In the genomic region with DNA sequence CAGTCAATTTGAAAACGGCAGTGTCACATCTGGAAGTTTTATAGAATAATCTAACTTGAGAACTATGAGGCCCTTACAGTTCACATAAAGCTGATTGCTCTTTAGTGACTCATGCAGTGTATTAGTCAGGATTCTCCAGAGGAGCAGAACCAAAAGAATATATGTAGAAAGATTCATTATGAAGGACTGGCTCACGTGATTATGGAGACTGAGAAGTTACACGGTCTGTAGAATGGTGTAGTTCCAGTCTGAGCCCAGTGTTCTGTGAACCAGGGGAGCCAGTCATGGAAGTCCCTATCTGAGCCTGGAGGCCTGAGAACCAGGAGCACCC, we compare ENCODE assay signal across 10 cellular contexts. TPM values are rescaled to one million over a fixed set of nuclear protein-coding genes. Genes with fewer than 3 reads are reported as not detected.
DNase-seq lines count a peak whose midpoint lies in the region; ATAC-seq and TF ChIP-seq lines count a peak whose summit lies in the region.
"Had no signal": no experiment of that assay in that cellular context is flagged by ENCODE, and none has a peak within 500 bp of the region (broad histone marks: within the 10 kb centered on the region; RNA-seq: fewer than 3 reads in every experiment).

No MANE protein-coding gene starts in this region.

- POLR2A ChIA-PET in HEK293 (lab: Yijun Ruan, JAX): no interaction called here

- ATAC-seq in GM18868 (IDR thresholded peaks at IDR 0.05; ENCODE audit: unreplicated experiment): no peak

- CTCF ChIA-PET in HEK293 (lab: Yijun Ruan, JAX): interaction anchor here (0.5 kb wide), 1 partner anchor 59 kb away, joined by 3 read pairs; no protein-coding TSS in a partner anchor

- TF ChIP-seq CTCF in HEK293 (tag by site-specific recombination; IDR thresholded peaks at IDR 0.05): no peak

- in situ Hi-C loops in ACHN (cut with HindIII; ENCODE audit: low pct_ligation_motif_present, low pct_unique_long_range_greater_than_20kb, low sequenced_read_pairs): no loop called here

- H3K4me1 ChIP-seq in HEK293 (ENCODE audit: control insufficient read depth, insufficient read depth, low read length): peaks cover 5% of the 10 kb centered on the region; the same call in 1 of the 2 replicates

- no peak overlapping the region for H3K27ac ChIP-seq in HEK293 (ENCODE audit: extremely low read depth, low read depth, low read length)
- H3K27ac ChIP-seq: right atrium auricular region had no signal

- H3K27ac Mint-ChIP-seq in activated T-helper 1 cell treated with anti-CD3 and anti-CD28 coated beads, Interleukin-12 subunit alpha, Interleukin-12 subunit beta, Interleukin-2, Interleukin-4 antibody, amounts not matched to agents 30 ng/mL and 10 ng/mL and 1 ng/mL, durations not matched to agents 14 hours and 24 hours and 36 hours: peak overlapping the region; percentile 43

- H3K36me3 Mint-ChIP-seq in activated T-helper 1 cell treated with anti-CD3 and anti-CD28 coated beads, Interleukin-12 subunit alpha, Interleukin-12 subunit beta, Interleukin-2, Interleukin-4 antibody, amounts not matched to agents 30 ng/mL and 10 ng/mL and 1 ng/mL, durations not matched to agents 14 hours and 24 hours and 36 hours (ENCODE audit: low read depth): peaks cover 19% of the 10 kb centered on the region

- H3K9me3 Mint-ChIP-seq in activated T-helper 1 cell treated with anti-CD3 and anti-CD28 coated beads, Interleukin-12 subunit alpha, Interleukin-12 subunit beta, Interleukin-2, Interleukin-4 antibody, amounts not matched to agents 30 ng/mL and 10 ng/mL and 1 ng/mL, durations not matched to agents 14 hours and 24 hours and 36 hours: no peaks in the 10 kb centered on the region

- H3K4me3 Mint-ChIP-seq in activated T-helper 1 cell treated with anti-CD3 and anti-CD28 coated beads, Interleukin-12 subunit alpha, Interleukin-12 subunit beta, Interleukin-2, Interleukin-4 antibody, amounts not matched to agents 30 ng/mL and 10 ng/mL and 1 ng/mL, durations not matched to agents 14 hours and 24 hours and 36 hours: no peak overlapping the region

- DNase-seq in ACHN: peak; percentile 83
- no peak for DNase-seq in activated T-helper 1 cell treated with anti-CD3 and anti-CD28 coated beads, Interleukin-12 subunit alpha, Interleukin-12 subunit beta, Interleukin-2, Interleukin-4 antibody, amounts not matched to agents 30 ng/mL and 10 ng/mL and 1 ng/mL, durations not matched to agents 14 hours and 24 hours and 36 hours (ENCODE audit: low spot score)
- DNase-seq in hepatic stellate cell (ENCODE audit: low spot score): peak; percentile 62
- no peak for DNase-seq in NCI-H146 (lab: John Stamatoyannopoulos, UW)
- DNase-seq in NCI-H2081 (lab: John Stamatoyannopoulos, UW): no peak
- no peak for DNase-seq in NCI-H1417 treated with DMSO at 0.1 percent for 48 hours (lab: John Stamatoyannopoulos, UW)
- DNase-seq: DMS79 treated with DMSO at 0.1 percent for 48 hours had no signal

- H3K36me3 ChIP-seq in HEK293 (ENCODE audit: control insufficient read depth in 2 of 2, insufficient read depth in 1 of 2, low read length in 2 of 2): peaks cover 0 to 5% of the 10 kb centered on the region in 2 experiments; a peak in 1 of 3 replicates
- H3K36me3 ChIP-seq: right atrium auricular region had no signal

- intact Hi-C loops in activated T-helper 1 cell treated with anti-CD3 and anti-CD28 coated beads, Interleukin-12 subunit alpha, Interleukin-12 subunit beta, Interleukin-2, Interleukin-4 antibody, amounts not matched to agents 30 ng/mL and 10 ng/mL and 1 ng/mL, durations not matched to agents 14 hours and 24 hours and 36 hours (cut with micrococcal nuclease): no loop called here

- H3K27me3 Mint-ChIP-seq in activated T-helper 1 cell treated with anti-CD3 and anti-CD28 coated beads, Interleukin-12 subunit alpha, Interleukin-12 subunit beta, Interleukin-2, Interleukin-4 antibody, amounts not matched to agents 30 ng/mL and 10 ng/mL and 1 ng/mL, durations not matched to agents 14 hours and 24 hours and 36 hours (ENCODE audit: insufficient read depth): no peaks in the 10 kb centered on the region

- no peak overlapping the region for H3K4me3 ChIP-seq in HEK293 (ENCODE audit: low read depth, low read length)
- H3K4me3 ChIP-seq: right atrium auricular region had no signal

- H3K9me3 ChIP-seq in HEK293 (ENCODE audit: control insufficient read depth, insufficient read depth, low read depth, low read length): no peaks in the 10 kb centered on the region
- H3K9me3 ChIP-seq: right atrium auricular region had no signal

- peaks cover 60% of the 10 kb centered on the region for H3K4me1 Mint-ChIP-seq in activated T-helper 1 cell treated with anti-CD3 and anti-CD28 coated beads, Interleukin-12 subunit alpha, Interleukin-12 subunit beta, Interleukin-2, Interleukin-4 antibody, amounts not matched to agents 30 ng/mL and 10 ng/mL and 1 ng/mL, durations not matched to agents 14 hours and 24 hours and 36 hours (ENCODE audit: low read depth)

TF ChIP-seq in HEK293, 187 proteins besides CTCF, POLR2A, EP300 and RAD21 (continues in another document):
- TF ChIP-seq ZNF366 (tag by site-specific recombination; conservative IDR thresholded peaks at IDR 0.05) (peak; percentile 25; the same call in 1 of the 2 replicates), ZNF394 (tag by site-specific recombination; IDR thresholded peaks at IDR 0.05; ENCODE audit: borderline replicate concordance) (peak; percentile 32; the same call in 1 of the 2 replicates), ZEB2 (tag by site-specific recombination; IDR thresholded peaks at IDR 0.05) (peak; percentile 35; the same call in 1 of the 2 replicates), AEBP2 (tag by site-specific recombination; IDR thresholded peaks at IDR 0.05; ENCODE audit: borderline replicate concordance) (no peak), SP7 (tag by site-specific recombination; IDR thresholded peaks at IDR 0.05) (0 out of 2 replicates have a peak, but pooled peaks have one; percentile 50), ZNF148 (tag by site-specific recombination; IDR thresholded peaks at IDR 0.05; ENCODE audit: borderline replicate concordance) (no peak)
- TF ChIP-seq, protein P1, sequence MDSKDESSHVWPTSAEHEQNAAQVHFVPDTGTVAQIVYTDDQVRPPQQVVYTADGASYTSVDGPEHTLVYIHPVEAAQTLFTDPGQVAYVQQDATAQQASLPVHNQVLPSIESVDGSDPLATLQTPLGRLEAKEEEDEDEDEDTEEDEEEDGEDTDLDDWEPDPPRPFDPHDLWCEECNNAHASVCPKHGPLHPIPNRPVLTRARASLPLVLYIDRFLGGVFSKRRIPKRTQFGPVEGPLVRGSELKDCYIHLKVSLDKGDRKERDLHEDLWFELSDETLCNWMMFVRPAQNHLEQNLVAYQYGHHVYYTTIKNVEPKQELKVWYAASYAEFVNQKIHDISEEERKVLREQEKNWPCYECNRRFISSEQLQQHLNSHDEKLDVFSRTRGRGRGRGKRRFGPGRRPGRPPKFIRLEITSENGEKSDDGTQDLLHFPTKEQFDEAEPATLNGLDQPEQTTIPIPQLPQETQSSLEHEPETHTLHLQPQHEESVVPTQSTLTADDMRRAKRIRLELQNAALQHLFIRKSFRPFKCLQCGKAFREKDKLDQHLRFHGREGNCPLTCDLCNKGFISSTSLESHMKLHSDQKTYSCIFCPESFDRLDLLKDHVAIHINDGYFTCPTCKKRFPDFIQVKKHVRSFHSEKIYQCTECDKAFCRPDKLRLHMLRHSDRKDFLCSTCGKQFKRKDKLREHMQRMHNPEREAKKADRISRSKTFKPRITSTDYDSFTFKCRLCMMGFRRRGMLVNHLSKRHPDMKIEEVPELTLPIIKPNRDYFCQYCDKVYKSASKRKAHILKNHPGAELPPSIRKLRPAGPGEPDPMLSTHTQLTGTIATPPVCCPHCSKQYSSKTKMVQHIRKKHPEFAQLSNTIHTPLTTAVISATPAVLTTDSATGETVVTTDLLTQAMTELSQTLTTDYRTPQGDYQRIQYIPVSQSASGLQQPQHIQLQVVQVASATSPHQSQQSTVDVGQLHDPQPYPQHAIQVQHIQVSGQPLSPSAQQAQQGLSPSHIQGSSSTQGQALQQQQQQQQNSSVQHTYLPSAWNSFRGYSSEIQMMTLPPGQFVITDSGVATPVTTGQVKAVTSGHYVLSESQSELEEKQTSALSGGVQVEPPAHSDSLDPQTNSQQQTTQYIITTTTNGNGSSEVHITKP (tag by site-specific recombination; IDR thresholded peaks at IDR 0.05): 0 out of 2 replicates have a peak, but pooled peaks have one; percentile 23

RNA-seq across cellular contexts. Expression of gene RBM33, which starts 21.5 kb away (rescaled TPM):
- 75.2 and 78.9 TPM in 2 replicates for total RNA-seq in activated T-helper 1 cell treated with anti-CD3 and anti-CD28 coated beads, Interleukin-12 subunit alpha, Interleukin-12 subunit beta, Interleukin-2, Interleukin-4 antibody, amounts not matched to agents 30 ng/mL and 10 ng/mL and 1 ng/mL, durations not matched to agents 14 hours and 24 hours and 36 hours

Comparison
In these comparisons a context has a peak if more than half of its experiments do, and no peak if none do; other contexts are left out.
1. DNase-seq: peak in ACHN (single experiment) and hepatic stellate cell (single experiment); none in activated T-helper 1 cell treated with anti-CD3 and anti-CD28 coated beads, Interleukin-12 subunit alpha, Interleukin-12 subunit beta, Interleukin-2, Interleukin-4 antibody, amounts not matched to agents 30 ng/mL and 10 ng/mL and 1 ng/mL, durations not matched to agents 14 hours and 24 hours and 36 hours (single experiment), NCI-H146 (single experiment), NCI-H2081 (0 of 2) and NCI-H1417 treated with DMSO at 0.1 percent for 48 hours (single experiment).